15 cellular contexts compared by ENCODE assay signal in the genomic region with DNA sequence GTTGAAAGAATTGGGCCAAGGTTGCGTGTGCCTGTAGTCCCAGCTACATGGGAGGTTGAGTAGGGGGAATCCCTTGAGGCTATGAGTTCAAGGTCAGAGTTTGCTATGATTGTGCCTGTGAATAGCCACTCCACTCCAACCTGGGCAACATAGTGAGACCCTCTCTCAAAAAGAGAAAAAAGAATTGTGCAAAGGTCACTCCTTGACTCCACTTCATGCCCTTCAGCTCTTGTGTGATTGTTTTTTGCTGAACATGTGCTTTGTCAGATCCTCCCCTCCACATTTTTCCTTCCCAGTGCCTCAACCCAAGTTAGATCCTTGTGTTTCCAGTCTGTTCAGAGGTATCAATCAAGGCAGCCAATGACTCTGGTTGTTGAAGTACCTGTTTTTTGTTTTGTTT. TPM values are rescaled to one million over a fixed set of nuclear protein-coding genes. Genes with fewer than 3 reads are reported as not detected.
DNase-seq lines count a peak whose midpoint lies in the region; ATAC-seq and TF ChIP-seq lines count a peak whose summit lies in the region.
"Had no signal": no experiment of that assay in that cellular context is flagged by ENCODE, and none has a peak within 500 bp of the region (broad histone marks: within the 10 kb centered on the region; RNA-seq: fewer than 3 reads in every experiment).

No MANE protein-coding gene starts in this region.

- intact Hi-C loops in left cardiac atrium (cut with DNase I) (no loop called here), adrenal gland (cut with DNase I) (no loop called here), natural killer cell (cut with micrococcal nuclease) (no loop called here)

- H3K9me3 Mint-ChIP-seq in natural killer cell (no peaks in the 10 kb centered on the region), type B pancreatic cell (no peaks in the 10 kb centered on the region)
- H3K9me3 Mint-ChIP-seq: activated CD4-positive, alpha-beta T cell treated with anti-CD3 and anti-CD28 coated beads, Interleukin-2, amount 10 ng/mL, durations not matched to agents 7 days and 5 days had no signal

- WGBS in adrenal gland, 4 donors: 88 to 100% (median 96%) methylated on average over 1 of the region's 1 CpG

- H3K4me3 ChIP-seq in cardiac muscle cell (no peak overlapping the region), adrenal gland (no peak overlapping the region)

- H3K4me3 Mint-ChIP-seq in natural killer cell (peak overlapping the region; percentile 37), type B pancreatic cell (no peak overlapping the region)
- H3K4me3 Mint-ChIP-seq: activated CD4-positive, alpha-beta T cell treated with anti-CD3 and anti-CD28 coated beads, Interleukin-2, amount 10 ng/mL, durations not matched to agents 7 days and 5 days had no signal

- H3K36me3 ChIP-seq in cardiac muscle cell: peaks cover 6% of the 10 kb centered on the region
- H3K36me3 ChIP-seq in adrenal gland (replicated peaks in 1 of 2): peaks cover 0 to 6% of the 10 kb centered on the region in 2 donors

- no peak for DNase-seq in cardiac muscle cell (ENCODE audit: low read depth in 1 of 2, low spot score in 1 of 2)
- DNase-seq in left cardiac atrium: no peak
- peak in 2 of 7 donors; percentile 16 to 35 for DNase-seq in adrenal gland
- DNase-seq in natural killer cell: no peak
- no peak for DNase-seq in type B pancreatic cell (ENCODE audit: extremely low spot score, unreplicated experiment)
- no peak for DNase-seq in SKM-1 treated with dmso at 0.1 percent for 144 hours (lab: John Stamatoyannopoulos, UW; ENCODE audit: unreplicated experiment)
- no peak for DNase-seq in activated effector memory CD4-positive, alpha-beta T cell treated with Interleukin-2 at 50 U/mL for 16 hours
- DNase-seq in stimulated activated naive CD4-positive, alpha-beta T cell treated with Interleukin-2 at 50 U/mL for 16 hours (lab: John Stamatoyannopoulos, UW): no peak
- DNase-seq: activated CD4-positive, alpha-beta T cell treated with anti-CD3 and anti-CD28 coated beads, Interleukin-2, amount 10 ng/mL, durations not matched to agents 7 days and 5 days; DMS 273 treated with DMSO at 0.1 percent for 48 hours; MM.1S; NCI-H69; stimulated activated CD4-positive, alpha-beta T cell treated with anti-CD3 and anti-CD28 coated beads, Interleukin-1b, Interleukin-23, amount 100 ng/mL, for 48 hours; stimulated activated CD8-positive, alpha-beta memory T cell treated with anti-CD3 and anti-CD28 coated beads, Interleukin-4, amount 100 ng/mL, for 48 hours had no signal

- peak overlapping the region; percentile 63 to 79 for H3K27ac Mint-ChIP-seq in natural killer cell
- H3K27ac Mint-ChIP-seq in type B pancreatic cell: peak overlapping the region; percentile 84

- H3K4me1 ChIP-seq in cardiac muscle cell (ENCODE audit: low read depth) (peaks cover 36% of the 10 kb centered on the region), adrenal gland (replicated peaks in 1 of 2) (peaks cover 33 to 61% of the 10 kb centered on the region in 2 donors)

- peaks cover 53 to 65% of the 10 kb centered on the region in 2 donors for H3K4me1 Mint-ChIP-seq in natural killer cell
- H3K4me1 Mint-ChIP-seq in type B pancreatic cell (ENCODE audit: unreplicated experiment): peaks cover 46% of the 10 kb centered on the region

- TF ChIP-seq CTCF in cardiac muscle cell (IDR thresholded peaks at IDR 0.05; ENCODE audit: low read depth, low read length) (no peak), adrenal gland (IDR thresholded peaks at IDR 0.05) (no peak), natural killer cell (IDR thresholded peaks at IDR 0.05) (no peak), type B pancreatic cell (conservative IDR thresholded peaks at IDR 0.05) (no peak)

- H3K27me3 Mint-ChIP-seq in natural killer cell (ENCODE audit: low read depth in 2 of 2) (no peaks in the 10 kb centered on the region), type B pancreatic cell (no peaks in the 10 kb centered on the region)
- H3K27me3 Mint-ChIP-seq: activated CD4-positive, alpha-beta T cell treated with anti-CD3 and anti-CD28 coated beads, Interleukin-2, amount 10 ng/mL, durations not matched to agents 7 days and 5 days had no signal

- H3K36me3 Mint-ChIP-seq in natural killer cell: peaks cover 12% of the 10 kb centered on the region
- peaks cover 5% of the 10 kb centered on the region for H3K36me3 Mint-ChIP-seq in type B pancreatic cell

- H3K9me3 ChIP-seq in cardiac muscle cell (ENCODE audit: low read depth): no peaks in the 10 kb centered on the region
- H3K9me3 ChIP-seq in adrenal gland (replicated peaks in 1 of 3): no peaks in the 10 kb centered on the region

- TF ChIP-seq POLR2A in adrenal gland (IDR thresholded peaks at IDR 0.05): no peak

- ATAC-seq in left cardiac atrium: no peak
- ATAC-seq in natural killer cell: no peak

- H3K27ac ChIP-seq in cardiac muscle cell (peak overlapping the region; percentile 61), adrenal gland (peak overlapping the region in 3 of 5 donors; percentile 40 to 96 (median 54))

- H3K27me3 ChIP-seq in cardiac muscle cell: no peaks in the 10 kb centered on the region
- no peaks in the 10 kb centered on the region for H3K27me3 ChIP-seq in adrenal gland

RNA-seq across cellular contexts. Expression of gene TXNIP, which starts 8.5 kb away (rescaled TPM):
- total RNA-seq in cardiac muscle cell (190 and 260 TPM in 2 replicates), left cardiac atrium (100 to 1,000 TPM; 602 to 909 TPM), adrenal gland (1,000 to 10,000 TPM in 4 of 8 donors, 100 to 1,000 TPM in 4; 202 to 2,069 (median 1,016) TPM), natural killer cell (1,000 to 10,000 TPM in 2 of 3 donors, 100 to 1,000 TPM in 1; 984 to 1,724 (median 1,422) TPM), type B pancreatic cell (ENCODE audit: low replicate concordance) (88.8 and 96.7 TPM in 2 replicates)
- polyA plus RNA-seq in cardiac muscle cell (172 and 303 TPM in 2 replicates), adrenal gland (100 to 1,000 TPM; 231 to 486 (median 342) TPM)

RNA-seq across cellular contexts. Expression of gene POLR3GL, which starts 23.4 kb away (rescaled TPM):
- total RNA-seq in cardiac muscle cell: 20.6 and 43.4 TPM in 2 replicates
- 65.1 and 88.2 TPM in 2 replicates for polyA plus RNA-seq in cardiac muscle cell
- 10 to 100 TPM; 38.4 to 45.8 TPM for total RNA-seq in left cardiac atrium
- total RNA-seq in adrenal gland: 10 to 100 TPM; 18.4 to 35.2 (median 29.4) TPM
- 10 to 100 TPM; 36.0 to 48.7 (median 44.9) TPM for polyA plus RNA-seq in adrenal gland
- 10 to 100 TPM; 34.9 to 37.5 (median 37.4) TPM for total RNA-seq in natural killer cell
- total RNA-seq in type B pancreatic cell (ENCODE audit: low replicate concordance): 8.5 and 14.1 TPM in 2 replicates

RNA-seq across cellular contexts. Expression of gene ANKRD34A, which starts 23.6 kb away (rescaled TPM):
- 4.3 and 5.7 TPM in 2 replicates for total RNA-seq in cardiac muscle cell
- 2.7 and 5.4 TPM in 2 replicates for polyA plus RNA-seq in cardiac muscle cell
- total RNA-seq in left cardiac atrium: 1 to 10 TPM in 1 of 2 donors, under 1 TPM in 1; 0.94 to 1.8 TPM
- total RNA-seq in adrenal gland: 1 to 10 TPM in 4 of 8 donors, under 1 TPM in 4; 0.24 to 2.5 (median 1.0) TPM
- 1 to 10 TPM in 2 of 3 donors, under 1 TPM in 1; 0.59 to 1.0 (median 1.0) TPM for polyA plus RNA-seq in adrenal gland
- 1 to 10 TPM; 1.4 to 1.9 (median 1.4) TPM for total RNA-seq in natural killer cell
- 0.12 and 0.94 TPM in 2 replicates for total RNA-seq in type B pancreatic cell (ENCODE audit: low replicate concordance)

RNA-seq across cellular contexts. Expression of gene LIX1L, which starts 30.1 kb away (rescaled TPM):
- total RNA-seq in cardiac muscle cell (33.4 and 39.2 TPM in 2 replicates), left cardiac atrium (10 to 100 TPM; 25.7 to 32.3 TPM), adrenal gland (10 to 100 TPM; 31.5 to 61.2 (median 45.3) TPM), natural killer cell (10 to 100 TPM; 33.4 to 41.3 (median 38.2) TPM), type B pancreatic cell (ENCODE audit: low replicate concordance) (2.4 and 24.2 TPM in 2 replicates)
- polyA plus RNA-seq in cardiac muscle cell (46.4 and 59.0 TPM in 2 replicates), adrenal gland (10 to 100 TPM in 2 of 3 donors, 1 to 10 TPM in 1; 9.6 to 27.5 (median 10.4) TPM)

RNA-seq across cellular contexts. Expression of gene HJV, which starts 33.6 kb away (rescaled TPM):
- total RNA-seq in cardiac muscle cell (0.18 TPM in 1 of 2 replicates, not detected in the other), left cardiac atrium (10 to 100 TPM; 64.5 to 96.1 TPM), adrenal gland (1 to 10 TPM in 1 of 8 donors, under 1 TPM in 4, not detected in 3; 0.11 to 1.7 (median 0.41) TPM), natural killer cell (not detected), type B pancreatic cell (ENCODE audit: low replicate concordance) (not detected in 2 replicates)
- polyA plus RNA-seq in cardiac muscle cell (not detected in 2 replicates), adrenal gland (under 1 TPM in 2 of 3 donors, not detected in 1; 0.07 to 0.11 TPM)
- total RNA-seq: activated CD4-positive, alpha-beta T cell treated with anti-CD3 and anti-CD28 coated beads, Interleukin-2, amount 10 ng/mL, durations not matched to agents 7 days and 5 days; pulmonary artery endothelial cell had no signal
